ENCODE assay signal across 8 cellular contexts in the genomic region with DNA sequence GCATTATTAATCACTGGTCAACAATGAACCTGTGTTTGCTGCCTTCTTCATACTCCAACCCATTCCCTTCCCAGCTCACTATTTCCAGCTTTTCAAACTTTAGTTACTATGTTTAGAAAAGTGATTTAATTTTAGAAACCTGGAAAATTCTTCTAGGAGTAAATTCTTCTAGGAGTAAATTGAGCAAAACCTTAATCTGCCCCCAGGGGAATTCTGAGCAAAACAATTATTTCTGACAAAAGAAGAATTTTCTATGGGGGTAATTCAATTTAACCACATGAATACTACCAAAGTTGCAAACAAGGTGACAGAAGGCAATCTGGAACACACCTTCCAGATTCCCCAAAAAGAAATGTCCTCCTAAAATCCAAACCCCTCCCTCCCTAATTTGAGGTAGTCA. TPM values are rescaled to one million over a fixed set of nuclear protein-coding genes. Genes with fewer than 3 reads are reported as not detected.
DNase-seq lines count a peak whose midpoint lies in the region; FAIRE-seq and TF ChIP-seq lines count a peak whose summit lies in the region.

No MANE protein-coding gene starts in this region.

- H3K36me3 ChIP-seq in BLaER1 (0 out of 2 replicates have a peak, but pooled peaks cover 4% of the 10 kb centered on the region), NT2/D1 (ENCODE audit: insufficient read depth, insufficient read length, low read length) (no peaks in the 10 kb centered on the region), H1 (ENCODE audit: control insufficient read depth in 2 of 4, insufficient read depth in 4 of 4, low read length in 3 of 4) (no peaks in the 10 kb centered on the region)
- no peaks in the 10 kb centered on the region for H3K36me3 ChIP-seq in effector memory CD4-positive, alpha-beta T cell (ENCODE audit: control insufficient read depth, insufficient read depth, low read length)

- H2BK12ac ChIP-seq in H1 (ENCODE audit: low read depth, low read length): no peak overlapping the region

- no peak for DNase-seq in NT2/D1 (ENCODE audit: low read depth, low spot score)
- no peak for DNase-seq in H1 (ENCODE audit: low read depth in 1 of 2, low spot score in 2 of 2)
- DNase-seq in neural crest cell (ENCODE audit: low read depth, low spot score): no peak
- DNase-seq in effector memory CD4-positive, alpha-beta T cell: no peak
- no peak for DNase-seq in GF-D8 (lab: John Stamatoyannopoulos, UW)
- DNase-seq in RKO (ENCODE audit: low spot score): no peak
- no peak for DNase-seq in T1000 (lab: John Stamatoyannopoulos, UW)

- no peak overlapping the region for H4K5ac ChIP-seq in H1 (ENCODE audit: insufficient read length, low read depth, low read length)

- TF ChIP-seq POLR2A in H1 (IDR thresholded peaks at IDR 0.05; ENCODE audit: control extremely low read depth in 1 of 2, low read depth in 2 of 2, low read length in 2 of 2): no peak

- H3K56ac ChIP-seq in H1 (replicated peaks; ENCODE audit: insufficient read length, low read depth, low read length): no peak overlapping the region

- no peak overlapping the region for H3K27ac Mint-ChIP-seq in neural crest cell (ENCODE audit: unreplicated experiment)

- H3K27me3 ChIP-seq in BLaER1: no peaks in the 10 kb centered on the region
- H3K27me3 ChIP-seq in NT2/D1 (ENCODE audit: insufficient read depth, insufficient read length): no peaks in the 10 kb centered on the region
- H3K27me3 ChIP-seq in H1 (replicated peaks in 1 of 4; ENCODE audit: control insufficient read depth in 3 of 4, extremely low read depth in 1 of 4, insufficient read depth in 3 of 4, low read length in 3 of 4): no peaks in the 10 kb centered on the region
- H3K27me3 ChIP-seq in effector memory CD4-positive, alpha-beta T cell (replicated peaks; ENCODE audit: control insufficient read depth, insufficient read depth, low read length, poor library complexity, severe bottlenecking): no peaks in the 10 kb centered on the region

- H3K23me2 ChIP-seq in H1 (ENCODE audit: low read depth, low read length): peaks cover 4% of the 10 kb centered on the region

- no peak overlapping the region for H2BK5ac ChIP-seq in H1 (ENCODE audit: low read depth, low read length)

- H4K91ac ChIP-seq in H1 (replicated peaks; ENCODE audit: insufficient read length, low read length): no peak overlapping the region

- H2BK20ac ChIP-seq in H1 (ENCODE audit: low read length): no peak overlapping the region

- POLR2A ChIA-PET in H1 (lab: Charles Lee; ENCODE audit: partially characterized antibody): interaction anchor here (0.7 to 4.7 kb wide), 18 partner anchors 8 to 317 kb away, joined by 3 to 37 read pairs (median 4); no protein-coding TSS in a partner anchor

- H4K20me1 ChIP-seq in BLaER1 (peaks cover 62% of the 10 kb centered on the region), H1 (replicated peaks in 1 of 2; ENCODE audit: control insufficient read depth in 1 of 2, insufficient read depth in 2 of 2, low read length in 2 of 2) (peaks cover 14 to 21% of the 10 kb centered on the region in 2 experiments)

- peak overlapping the region; percentile 90 for H3K9ac ChIP-seq in BLaER1
- H3K9ac ChIP-seq in NT2/D1 (ENCODE audit: insufficient read length, low read depth): peak overlapping the region; percentile 87
- H3K9ac ChIP-seq in H1 (replicated peaks in 1 of 4; ENCODE audit: extremely low read depth in 1 of 4, low read depth in 3 of 4, low read length in 3 of 4): peak overlapping the region in 1 of 4 experiments; percentile 84; a peak in 3 of 7 replicates

- peak overlapping the region; percentile 93 for H3K4me2 ChIP-seq in BLaER1
- H3K4me2 ChIP-seq in H1 (ENCODE audit: insufficient read depth in 1 of 2, low read depth in 2 of 2, low read length in 2 of 2): peak overlapping the region; percentile 74 to 75

- H3K4me3 Mint-ChIP-seq in neural crest cell: peak overlapping the region; percentile 91

- CTCF ChIA-PET in H1 (lab: Charles Lee; ENCODE audit: partially characterized antibody): interaction anchor here (0.6 to 27.4 kb wide), 5 partner anchors 8 to 76 kb away, joined by 3 to 705 read pairs (median 3); no protein-coding TSS in a partner anchor

- peaks cover 19 to 55% of the 10 kb centered on the region in 2 experiments for H3K79me2 ChIP-seq in H1 (ENCODE audit: control insufficient read depth in 1 of 2, insufficient read depth in 2 of 2, low read length in 2 of 2)

- H3K27me3 Mint-ChIP-seq in neural crest cell (ENCODE audit: low read depth): no peaks in the 10 kb centered on the region

- H4K8ac ChIP-seq in H1 (ENCODE audit: extremely low read depth, insufficient read depth, low read length): no peak overlapping the region

- FAIRE-seq in H1 (lab: Jason Lieb, UNC): no peak

- H3K4me3 ChIP-seq in BLaER1: peak overlapping the region; percentile 89
- peak overlapping the region; percentile 80 for H3K4me3 ChIP-seq in NT2/D1 (ENCODE audit: insufficient read length, low read depth)
- H3K4me3 ChIP-seq in H1 (ENCODE audit: extremely low read depth in 1 of 4, insufficient read depth in 2 of 4, low read depth in 3 of 4, low read length in 4 of 4): peak overlapping the region; percentile 70 to 95 (median 83)
- no peak overlapping the region for H3K4me3 ChIP-seq in effector memory CD4-positive, alpha-beta T cell (ENCODE audit: insufficient read depth, low read depth, low read length, poor library complexity, severe bottlenecking)

- H3K14ac ChIP-seq in H1 (ENCODE audit: insufficient read length): no peak overlapping the region

- no peak overlapping the region for H3K18ac ChIP-seq in H1 (ENCODE audit: extremely low read depth, low read length)

- H3K36me3 Mint-ChIP-seq in neural crest cell (ENCODE audit: low read depth): no peaks in the 10 kb centered on the region

- no peak for TF ChIP-seq EP300 in H1 (IDR thresholded peaks at IDR 0.05; ENCODE audit: borderline replicate concordance in 1 of 2, low read depth in 2 of 2, low read length in 2 of 2)

- H2AK5ac ChIP-seq in H1 (ENCODE audit: low read depth, low read length): no peak overlapping the region

- H3K4me1 ChIP-seq in BLaER1: peaks cover 53% of the 10 kb centered on the region
- H3K4me1 ChIP-seq in NT2/D1 (ENCODE audit: insufficient read depth, insufficient read length): peaks cover 3% of the 10 kb centered on the region
- peaks cover 0 to 8% (median 3%) of the 10 kb centered on the region in 4 experiments; a peak in 4 of 7 replicates for H3K4me1 ChIP-seq in H1 (replicated peaks in 1 of 4; ENCODE audit: control insufficient read depth in 3 of 4, insufficient read depth in 4 of 4, low read length in 3 of 4)
- peaks cover 11% of the 10 kb centered on the region for H3K4me1 ChIP-seq in effector memory CD4-positive, alpha-beta T cell (ENCODE audit: control insufficient read depth, insufficient read depth, low read length, poor library complexity, severe bottlenecking)

- TF ChIP-seq CTCF in H1 (IDR thresholded peaks at IDR 0.05; ENCODE audit: control extremely low read depth in 1 of 3, insufficient read depth in 1 of 3, low read depth in 1 of 3, low read length in 3 of 3): no peak
- TF ChIP-seq CTCF in neural crest cell (conservative IDR thresholded peaks at IDR 0.05): peak; percentile 23

- no peaks in the 10 kb centered on the region; the same call in 1 of the 2 replicates for H3K79me1 ChIP-seq in H1 (ENCODE audit: low read depth, low read length)

- no peak overlapping the region for H2BK15ac ChIP-seq in H1 (ENCODE audit: low read length)

- TF ChIP-seq RAD21 in H1 (IDR thresholded peaks at IDR 0.05 in 1 of 2, conservative IDR thresholded peaks at IDR 0.05 in 1 of 2; ENCODE audit: low read depth in 2 of 2, low read length in 2 of 2): no peak

- H3K9me3 Mint-ChIP-seq in neural crest cell: no peaks in the 10 kb centered on the region

- H3K27ac ChIP-seq in BLaER1 (no peak overlapping the region), H1 (ENCODE audit: low read depth, low read length) (no peak overlapping the region)
- no peak overlapping the region for H3K27ac ChIP-seq in effector memory CD4-positive, alpha-beta T cell (ENCODE audit: insufficient read depth, low read length, poor library complexity, severe bottlenecking)

- H3K4me1 Mint-ChIP-seq in neural crest cell: peaks cover 35% of the 10 kb centered on the region

- H3K4ac ChIP-seq in H1 (replicated peaks; ENCODE audit: insufficient read length, low read depth, low read length): no peak overlapping the region

- no peak overlapping the region for H2BK120ac ChIP-seq in H1 (replicated peaks; ENCODE audit: low read depth, low read length)

- no peak overlapping the region for H2AFZ ChIP-seq in H1 (ENCODE audit: low read length)

- H3K9me3 ChIP-seq in BLaER1 (no peaks in the 10 kb centered on the region), NT2/D1 (ENCODE audit: insufficient read depth, low read length) (no peaks in the 10 kb centered on the region), H1 (ENCODE audit: insufficient read depth in 2 of 2, low read depth in 1 of 2, low read length in 1 of 2) (no peaks in the 10 kb centered on the region)
- no peaks in the 10 kb centered on the region for H3K9me3 ChIP-seq in effector memory CD4-positive, alpha-beta T cell (ENCODE audit: control insufficient read depth, low read length)

- no peak overlapping the region for H3K23ac ChIP-seq in H1 (ENCODE audit: insufficient read length)

TF ChIP-seq in H1, 55 proteins besides CTCF, POLR2A, EP300 and RAD21 (continues in another document):
- TF ChIP-seq KDM1A (IDR thresholded peaks at IDR 0.05; ENCODE audit: borderline replicate concordance, low read length): no peak

RNA-seq across cellular contexts. Expression of gene LUZP1, which starts 1.8 kb away (rescaled TPM):
- 59.9 and 60.5 TPM in 2 replicates for total RNA-seq in H1 (2021; fragmentation: NEBNext Ultra II Directional; extraction: Animal tissue kit (Norgen Biotek cat#: 25700))
- 12.2 and 14.0 TPM in 2 replicates for polyA plus RNA-seq in H1 (2011; rRNA removed)
- 17.0 TPM for polyA plus RNA-seq in H1 (2011; cell fraction: cytosol; rRNA removed)
- polyA plus RNA-seq in H1 (2011; cell fraction: nucleus; rRNA removed): 22.3 TPM
- polyA plus RNA-seq in H1 (2012, experiment 1 of 2): 19.6 to 24.4 TPM (median 23.5 TPM) in 4 replicates
- 3.8 TPM for polyA plus RNA-seq in H1 (2012, experiment 2 of 2)
- 39.7 TPM for polyA plus RNA-seq in H1 (2013, experiment 1 of 2)
- 36.7 TPM for polyA plus RNA-seq in H1 (2013, experiment 2 of 2)
- polyA minus RNA-seq in H1 (2011; rRNA and poly(A)+ RNA removed): 57.0 and 62.5 TPM in 2 replicates
- polyA minus RNA-seq in H1 (2011; cell fraction: cytosol; rRNA and poly(A)+ RNA removed): 30.6 TPM
- polyA minus RNA-seq in H1 (2011; cell fraction: nucleus; rRNA and poly(A)+ RNA removed): 44.7 TPM
- total RNA-seq in neural crest cell: 31.3 and 31.4 TPM in 2 replicates

RNA-seq across cellular contexts. Expression of gene HTR1D, which starts 50.4 kb away (rescaled TPM):
- 11.5 and 13.0 TPM in 2 replicates for total RNA-seq in H1 (2021; fragmentation: NEBNext Ultra II Directional; extraction: Animal tissue kit (Norgen Biotek cat#: 25700))
- polyA plus RNA-seq in H1 (2011; rRNA removed): 8.8 and 11.5 TPM in 2 replicates
- 6.6 TPM for polyA plus RNA-seq in H1 (2011; cell fraction: cytosol; rRNA removed)
- polyA plus RNA-seq in H1 (2011; cell fraction: nucleus; rRNA removed): 8.3 TPM
- 5.1 to 7.7 TPM (median 5.6 TPM) in 4 replicates for polyA plus RNA-seq in H1 (2012, experiment 1 of 2)
- polyA plus RNA-seq in H1 (2012, experiment 2 of 2): 5.3 TPM
- polyA plus RNA-seq in H1 (2013, experiment 1 of 2): 3.1 TPM
- 2.6 TPM for polyA plus RNA-seq in H1 (2013, experiment 2 of 2)
- polyA minus RNA-seq in H1 (2011; rRNA and poly(A)+ RNA removed): 7.1 and 14.7 TPM in 2 replicates
- 5.4 TPM for polyA minus RNA-seq in H1 (2011; cell fraction: cytosol; rRNA and poly(A)+ RNA removed)
- 5.6 TPM for polyA minus RNA-seq in H1 (2011; cell fraction: nucleus; rRNA and poly(A)+ RNA removed)
- total RNA-seq in neural crest cell: not detected in 2 replicates

Comparison
In these comparisons a context has a peak if more than half of its experiments do, and no peak if none do; other contexts are left out.
1. RNA of gene HTR1D, which starts 50.4 kb away (total RNA-seq): 11.5 to 13.0 TPM in H1; not detected in neural crest cell; every median in the first group is over 10 times any median in the second.